In genomic region chr17:4709794-4710692, GRCh38 we compare ENCODE assay signal across 8 cellular contexts. TPM values are rescaled to one million over a fixed set of nuclear protein-coding genes. Genes with fewer than 3 reads are reported as not detected.
DNase-seq lines count a peak whose midpoint lies in the region; ATAC-seq and TF ChIP-seq lines count a peak whose summit lies in the region.

TSS of gene ARRB2 (plus strand) at chr17:4710632. CDS start at chr17:4710722, 90 bp downstream.

- ATAC-seq in HG02885 (IDR thresholded peaks at IDR 0.05; ENCODE audit: poor library complexity, unreplicated experiment), result peak; percentile 86
- peak; percentile 84 for ATAC-seq in T-helper 17 cell

- peak within 1 kb of the TSS; percentile 91 for H3K4me3 Mint-ChIP-seq in T-helper 17 cell

- H3K4me3 ChIP-seq in right atrium auricular region (peak within 1 kb of the TSS; percentile 73 to 79), uterus (peak within 1 kb of the TSS; percentile 68 to 85)

- H3K4me1 ChIP-seq in right atrium auricular region, result peaks cover 0 to 11% of the 10 kb centered on the region in 2 donors
- H3K4me1 ChIP-seq in uterus, result peaks cover 0 to 4% of the 10 kb centered on the region in 2 donors

- H3K36me3 ChIP-seq in right atrium auricular region (no peaks in the 10 kb centered on the region), uterus (no peaks in the 10 kb centered on the region)

- no peaks in the 10 kb centered on the region for H3K9me3 ChIP-seq in T-helper 17 cell (ENCODE audit: control insufficient read depth, low read length, poor library complexity, severe bottlenecking)
- H3K9me3 ChIP-seq in right atrium auricular region, result no peaks in the 10 kb centered on the region
- H3K9me3 ChIP-seq in uterus, result no peaks in the 10 kb centered on the region

- H3K27me3 ChIP-seq in right atrium auricular region (no peaks in the 10 kb centered on the region), uterus (no peaks in the 10 kb centered on the region)

- no peaks in the 10 kb centered on the region for H3K27me3 Mint-ChIP-seq in T-helper 17 cell

- H3K4me1 Mint-ChIP-seq in T-helper 17 cell, result peaks cover 31% of the 10 kb centered on the region

- intact Hi-C loops in uterus (cut with DNase I; ENCODE audit: low total_unique reads), result no loop called here

- TF ChIP-seq POLR2A in GM15510 (IDR thresholded peaks at IDR 0.05; ENCODE audit: borderline replicate concordance, extremely low read depth, insufficient read length), result peak; percentile 55
- peak; percentile 19 to 63 for TF ChIP-seq POLR2A in uterus (IDR thresholded peaks at IDR 0.05)

- TF ChIP-seq CTCF in right atrium auricular region (IDR thresholded peaks at IDR 0.05) (peak; percentile 48 to 80), uterus (IDR thresholded peaks at IDR 0.05) (peak; percentile 57 to 80 (median 74))

- peaks cover 2% of the 10 kb centered on the region for H3K36me3 Mint-ChIP-seq in T-helper 17 cell (ENCODE audit: low read depth)

- DNase-seq in NCI-H1694 treated with DMSO at 0.1 percent for 48 hours (lab: John Stamatoyannopoulos, UW), result peak; percentile 97
- DNase-seq in T-helper 17 cell, result peak; percentile 97 to 100 (median 99)
- DNase-seq in right atrium auricular region (ENCODE audit: low spot score), result peak; percentile 98
- DNase-seq in pulmonary artery endothelial cell (ENCODE audit: low read depth, low spot score), result peak; percentile 94
- peak; percentile 98 to 99 for DNase-seq in uterus

- H3K27ac Mint-ChIP-seq in T-helper 17 cell, result peak within 1 kb of the TSS; percentile 86

- H3K27ac ChIP-seq in angular gyrus (ENCODE audit: low read depth, low read length) (peak within 1 kb of the TSS; percentile 88), right atrium auricular region (peak within 1 kb of the TSS; percentile 83 to 87), uterus (peak within 1 kb of the TSS; percentile 91 to 92)

RNA-seq across cellular contexts. Expression of gene ARRB2, which starts in this region (rescaled TPM):
- 100 to 1,000 TPM; 220 to 255 TPM for total RNA-seq in T-helper 17 cell
- 10 to 100 TPM in 1 of 2 donors, 1 to 10 TPM in 1; 9.0 to 22.9 TPM for total RNA-seq in right atrium auricular region
- total RNA-seq in pulmonary artery endothelial cell, result 7.7 and 8.7 TPM in 2 replicates
- 10 to 100 TPM; 11.6 to 48.5 (median 40.8) TPM for total RNA-seq in uterus

Comparison
In these comparisons a context has a peak if more than half of its experiments do, and no peak if none do; other contexts are left out.
1. Peak in every context shown above with its lines: DNase-seq, ATAC-seq, H3K4me3 ChIP-seq and H3K27ac ChIP-seq.
2. RNA of gene ARRB2 (total RNA-seq): 220 to 255 TPM in T-helper 17 cell; 11.6 to 48.5 TPM in uterus, 9.0 to 22.9 TPM in right atrium auricular region and 7.7 to 8.7 TPM in pulmonary artery endothelial cell; every median in the first group is over 4 times any median in the second.